In the genomic region with DNA sequence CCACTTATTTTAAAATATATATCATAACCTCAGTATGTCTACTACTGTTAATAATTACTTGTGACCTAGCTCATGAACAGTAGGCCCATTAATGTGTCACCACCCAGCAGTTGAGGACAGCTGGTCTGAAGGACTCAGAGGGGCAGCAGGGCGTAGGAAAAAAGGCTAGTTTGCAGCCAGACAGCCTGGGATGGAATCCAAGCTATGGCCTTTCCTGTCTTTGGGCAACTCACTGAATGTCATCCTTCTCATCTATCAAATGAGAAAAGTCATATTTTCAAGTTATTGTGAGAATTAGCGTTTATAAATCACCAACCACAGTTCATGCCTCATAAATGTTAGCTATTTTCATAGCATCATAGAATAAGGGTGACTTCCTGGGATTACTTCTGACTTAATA, we compare ENCODE assay signal across 13 cellular contexts. TPM values are rescaled to one million over a fixed set of nuclear protein-coding genes. Genes with fewer than 3 reads are reported as not detected.
DNase-seq lines count a peak whose midpoint lies in the region; ATAC-seq and TF ChIP-seq lines count a peak whose summit lies in the region.
"Had no signal": no experiment of that assay in that cellular context is flagged by ENCODE, and none has a peak within 500 bp of the region (broad histone marks: within the 10 kb centered on the region; RNA-seq: fewer than 3 reads in every experiment).

No MANE protein-coding gene starts in this region.

- no peak overlapping the region for H3K4me3 Mint-ChIP-seq in activated naive CD8-positive, alpha-beta T cell treated with anti-CD3 and anti-CD28 coated beads, Interleukin-2, amount 50 U/mL, for 24 hours
- H3K4me3 Mint-ChIP-seq: activated T-cell treated with anti-CD3 and anti-CD28 coated beads, Interleukin-2, amount 50 U/mL, for 4 hours had no signal

- H3K27ac Mint-ChIP-seq in activated naive CD8-positive, alpha-beta T cell treated with anti-CD3 and anti-CD28 coated beads, Interleukin-2, amount 50 U/mL, for 24 hours, result no peak overlapping the region

- CTCF ChIA-PET in HEK293 (lab: Yijun Ruan, JAX), result interaction anchor here (0.6 to 1.0 kb wide), 2 partner anchors 62 to 307 kb away, joined by 3 read pairs; no protein-coding TSS in a partner anchor

- peaks cover 4% of the 10 kb centered on the region for H3K4me1 Mint-ChIP-seq in activated naive CD8-positive, alpha-beta T cell treated with anti-CD3 and anti-CD28 coated beads, Interleukin-2, amount 50 U/mL, for 24 hours

- H3K27me3 Mint-ChIP-seq in activated naive CD8-positive, alpha-beta T cell treated with anti-CD3 and anti-CD28 coated beads, Interleukin-2, amount 50 U/mL, for 24 hours, result no peaks in the 10 kb centered on the region

- TF ChIP-seq POLR2A in adrenal gland (IDR thresholded peaks at IDR 0.05) (no peak), gastroesophageal sphincter (IDR thresholded peaks at IDR 0.05) (no peak), lower leg skin (IDR thresholded peaks at IDR 0.05) (no peak)

- H3K27me3 ChIP-seq in adrenal gland (no peaks in the 10 kb centered on the region), gastroesophageal sphincter (no peaks in the 10 kb centered on the region)
- H3K27me3 ChIP-seq: BE2C had no signal

- H3K9me3 ChIP-seq in HEK293 (ENCODE audit: control insufficient read depth, insufficient read depth, low read depth, low read length), result no peaks in the 10 kb centered on the region
- no peaks in the 10 kb centered on the region for H3K9me3 ChIP-seq in adrenal gland (replicated peaks in 1 of 3)
- no peaks in the 10 kb centered on the region for H3K9me3 ChIP-seq in gastroesophageal sphincter
- H3K9me3 ChIP-seq: BE2C had no signal

- DNase-seq in AG20443 (ENCODE audit: low spot score) (peak; percentile 40), adrenal gland (peak; percentile 39 to 80 (median 72)), left kidney (ENCODE audit: low read depth, low spot score) (peak; percentile 66), lower leg skin (ENCODE audit: low spot score in 2 of 2) (no peak)
- no peak for DNase-seq in activated naive CD8-positive, alpha-beta T cell treated with anti-CD3 and anti-CD28 coated beads, Interleukin-2, amount 50 U/mL, for 24 hours
- DNase-seq: activated T-cell treated with anti-CD3 and anti-CD28 coated beads, Interleukin-2, amount 50 U/mL, for 4 hours; BE2C; KBM-7; retina had no signal

- 15 to 23% (median 16%) methylated on average over 2 of the region's 2 CpGs for WGBS in adrenal gland, 4 donors
- 0 to 15% methylated on average over 2 of the region's 2 CpGs for WGBS in gastroesophageal sphincter (ENCODE audit: low coverage in 1 of 2), 2 donors
- 45 to 52% methylated on average over 2 of the region's 2 CpGs for WGBS in lower leg skin, 2 donors

- H3K4me3 ChIP-seq in HEK293 (ENCODE audit: low read depth, low read length) (no peak overlapping the region), adrenal gland (no peak overlapping the region), gastroesophageal sphincter (no peak overlapping the region), lower leg skin (ENCODE audit: low read depth, poor library complexity, severe bottlenecking) (no peak overlapping the region)
- H3K4me3 ChIP-seq: lung had no signal

- H3K27ac ChIP-seq in HEK293 (ENCODE audit: extremely low read depth, low read depth, low read length), result no peak overlapping the region
- H3K27ac ChIP-seq in adrenal gland, result peak overlapping the region in 2 of 5 donors; percentile 1 to 29
- H3K27ac ChIP-seq in gastroesophageal sphincter, result peak overlapping the region in 1 of 4 donors; percentile 2

- POLR2A ChIA-PET in HEK293 (lab: Yijun Ruan, JAX), result interaction anchor here (0.6 to 0.8 kb wide), 2 partner anchors 12 to 38 kb away, joined by 3 read pairs; no protein-coding TSS in a partner anchor

- no peaks in the 10 kb centered on the region for H3K4me1 ChIP-seq in HEK293 (ENCODE audit: control insufficient read depth, insufficient read depth, low read length)
- H3K4me1 ChIP-seq in adrenal gland (replicated peaks in 1 of 2), result peaks cover 0 to 25% of the 10 kb centered on the region in 2 donors
- peaks cover 5 to 41% (median 8%) of the 10 kb centered on the region in 3 donors for H3K4me1 ChIP-seq in gastroesophageal sphincter
- H3K4me1 ChIP-seq: BE2C had no signal

- ATAC-seq in activated naive CD8-positive, alpha-beta T cell treated with anti-CD3 and anti-CD28 coated beads, Interleukin-2, amount 50 U/mL, for 24 hours, result no peak
- no peak for ATAC-seq in gastroesophageal sphincter
- ATAC-seq in GM18907 (IDR thresholded peaks at IDR 0.05; ENCODE audit: unreplicated experiment), result no peak
- ATAC-seq: activated T-cell treated with anti-CD3 and anti-CD28 coated beads, Interleukin-2, amount 50 U/mL, for 4 hours had no signal

- H3K9me3 Mint-ChIP-seq in activated naive CD8-positive, alpha-beta T cell treated with anti-CD3 and anti-CD28 coated beads, Interleukin-2, amount 50 U/mL, for 24 hours, result no peaks in the 10 kb centered on the region
- H3K9me3 Mint-ChIP-seq: activated T-cell treated with anti-CD3 and anti-CD28 coated beads, Interleukin-2, amount 50 U/mL, for 4 hours had no signal

- H3K36me3 ChIP-seq in HEK293 (ENCODE audit: control insufficient read depth in 2 of 2, insufficient read depth in 1 of 2, low read length in 2 of 2), result no peaks in the 10 kb centered on the region; a peak in 1 of 3 replicates
- H3K36me3 ChIP-seq in adrenal gland (replicated peaks in 1 of 2), result no peaks in the 10 kb centered on the region
- no peaks in the 10 kb centered on the region for H3K36me3 ChIP-seq in gastroesophageal sphincter
- H3K36me3 ChIP-seq: BE2C had no signal

- no peak for TF ChIP-seq EP300 in gastroesophageal sphincter (IDR thresholded peaks at IDR 0.05)

- H3K36me3 Mint-ChIP-seq in activated naive CD8-positive, alpha-beta T cell treated with anti-CD3 and anti-CD28 coated beads, Interleukin-2, amount 50 U/mL, for 24 hours (ENCODE audit: low read depth), result no peaks in the 10 kb centered on the region

- TF ChIP-seq CTCF in HEK293 (tag by site-specific recombination; IDR thresholded peaks at IDR 0.05) (no peak), adrenal gland (IDR thresholded peaks at IDR 0.05) (no peak), gastroesophageal sphincter (IDR thresholded peaks at IDR 0.05) (no peak), lower leg skin (IDR thresholded peaks at IDR 0.05) (no peak)

- intact Hi-C loops in adrenal gland (cut with DNase I), result no loop called here
- intact Hi-C loops in lower leg skin (cut with DNase I; ENCODE audit: low total_unique reads), result no loop called here

TF ChIP-seq in HEK293, 187 proteins besides CTCF, POLR2A, EP300 and RAD21:
- TF ChIP-seq, protein P1, sequence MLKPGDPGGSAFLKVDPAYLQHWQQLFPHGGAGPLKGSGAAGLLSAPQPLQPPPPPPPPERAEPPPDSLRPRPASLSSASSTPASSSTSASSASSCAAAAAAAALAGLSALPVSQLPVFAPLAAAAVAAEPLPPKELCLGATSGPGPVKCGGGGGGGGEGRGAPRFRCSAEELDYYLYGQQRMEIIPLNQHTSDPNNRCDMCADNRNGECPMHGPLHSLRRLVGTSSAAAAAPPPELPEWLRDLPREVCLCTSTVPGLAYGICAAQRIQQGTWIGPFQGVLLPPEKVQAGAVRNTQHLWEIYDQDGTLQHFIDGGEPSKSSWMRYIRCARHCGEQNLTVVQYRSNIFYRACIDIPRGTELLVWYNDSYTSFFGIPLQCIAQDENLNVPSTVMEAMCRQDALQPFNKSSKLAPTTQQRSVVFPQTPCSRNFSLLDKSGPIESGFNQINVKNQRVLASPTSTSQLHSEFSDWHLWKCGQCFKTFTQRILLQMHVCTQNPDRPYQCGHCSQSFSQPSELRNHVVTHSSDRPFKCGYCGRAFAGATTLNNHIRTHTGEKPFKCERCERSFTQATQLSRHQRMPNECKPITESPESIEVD (tag by site-specific recombination; IDR thresholded peaks at IDR 0.05), result peak; percentile 75
- TF ChIP-seq ZNF10 (tag by site-specific recombination; IDR thresholded peaks at IDR 0.05) (0 out of 2 replicates have a peak, but pooled peaks have one; percentile 28), SP3 (tag by site-specific recombination; IDR thresholded peaks at IDR 0.05) (no peak), SCRT2 (tag by site-specific recombination; IDR thresholded peaks at IDR 0.05) (no peak)
- TF ChIP-seq, protein P2, sequence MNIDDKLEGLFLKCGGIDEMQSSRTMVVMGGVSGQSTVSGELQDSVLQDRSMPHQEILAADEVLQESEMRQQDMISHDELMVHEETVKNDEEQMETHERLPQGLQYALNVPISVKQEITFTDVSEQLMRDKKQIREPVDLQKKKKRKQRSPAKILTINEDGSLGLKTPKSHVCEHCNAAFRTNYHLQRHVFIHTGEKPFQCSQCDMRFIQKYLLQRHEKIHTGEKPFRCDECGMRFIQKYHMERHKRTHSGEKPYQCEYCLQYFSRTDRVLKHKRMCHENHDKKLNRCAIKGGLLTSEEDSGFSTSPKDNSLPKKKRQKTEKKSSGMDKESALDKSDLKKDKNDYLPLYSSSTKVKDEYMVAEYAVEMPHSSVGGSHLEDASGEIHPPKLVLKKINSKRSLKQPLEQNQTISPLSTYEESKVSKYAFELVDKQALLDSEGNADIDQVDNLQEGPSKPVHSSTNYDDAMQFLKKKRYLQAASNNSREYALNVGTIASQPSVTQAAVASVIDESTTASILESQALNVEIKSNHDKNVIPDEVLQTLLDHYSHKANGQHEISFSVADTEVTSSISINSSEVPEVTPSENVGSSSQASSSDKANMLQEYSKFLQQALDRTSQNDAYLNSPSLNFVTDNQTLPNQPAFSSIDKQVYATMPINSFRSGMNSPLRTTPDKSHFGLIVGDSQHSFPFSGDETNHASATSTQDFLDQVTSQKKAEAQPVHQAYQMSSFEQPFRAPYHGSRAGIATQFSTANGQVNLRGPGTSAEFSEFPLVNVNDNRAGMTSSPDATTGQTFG (tag by site-specific recombination; IDR thresholded peaks at IDR 0.05; ENCODE audit: borderline replicate concordance), result no peak

RNA-seq across cellular contexts. Expression of a gene that starts 12.3 kb away (rescaled TPM):
- total RNA-seq in adrenal gland (10 to 100 TPM; 19.4 to 31.6 (median 25.6) TPM), gastroesophageal sphincter (10 to 100 TPM; 14.7 to 40.8 (median 17.7) TPM), lower leg skin (1 to 10 TPM; 4.6 to 6.4 (median 5.4) TPM)
- polyA plus RNA-seq in adrenal gland, result 10 to 100 TPM in 1 of 3 donors, 1 to 10 TPM in 2; 4.2 to 14.4 (median 6.3) TPM

Comparison
In these comparisons a context has a peak if more than half of its experiments do, and no peak if none do; other contexts are left out.
1. DNase-seq: peak in AG20443 (single experiment), adrenal gland (7 of 7) and left kidney (single experiment); none in activated naive CD8-positive, alpha-beta T cell treated with anti-CD3 and anti-CD28 coated beads, Interleukin-2, amount 50 U/mL, for 24 hours (single experiment) and lower leg skin (0 of 2).